In genomic region chr1:112387807-112388206, GRCh38 we compare ENCODE assay signal across 16 cellular contexts. TPM values are rescaled to one million over a fixed set of nuclear protein-coding genes. Genes with fewer than 3 reads are reported as not detected.
A peak's percentile ranks its signal among the peaks of the same experiment; 100 is the strongest.
DNase-seq lines count a peak whose midpoint lies in the region; ATAC-seq, FAIRE-seq and TF ChIP-seq lines count a peak whose summit lies in the region.
"Had no signal": no experiment of that assay in that cellular context is flagged by ENCODE, and none has a peak within 500 bp of the region (broad histone marks: within the 10 kb centered on the region; RNA-seq: fewer than 3 reads in every experiment).

No MANE protein-coding gene starts in this region.

- TF ChIP-seq CTCF in A673 (conservative IDR thresholded peaks at IDR 0.05; ENCODE audit: low read depth, low read length) (no peak), WTC11 (IDR thresholded peaks at IDR 0.05) (no peak), endothelial cell of umbilical vein (IDR thresholded peaks at IDR 0.05; ENCODE audit: extremely low read depth in 1 of 2, insufficient read depth in 1 of 2, low read depth in 1 of 2, low read length in 2 of 2) (no peak)

- H4K20me1 ChIP-seq in endothelial cell of umbilical vein (replicated peaks; ENCODE audit: control insufficient read depth, extremely low read depth, insufficient read depth, low read length), result no peaks in the 10 kb centered on the region

- CTCF ChIA-PET in A673 (lab: Charles Lee) (no interaction called here), WTC11 (lab: Charles Lee) (interaction anchor here (6.2 kb wide), 1 partner anchor 77 kb away, joined by 80 read pairs; no protein-coding TSS in a partner anchor), endothelial cell of umbilical vein (lab: Charles Lee) (interaction anchor here (1.4 kb wide), 1 partner anchor 18 kb away, joined by 3 read pairs; no protein-coding TSS in a partner anchor)

- no peak for TF ChIP-seq POLR2A in endothelial cell of umbilical vein (IDR thresholded peaks at IDR 0.05; ENCODE audit: low read depth, low read length)

- H3K4me3 Mint-ChIP-seq in WTC11, result no peak overlapping the region
- H3K4me3 Mint-ChIP-seq: CD4-positive, CD25-positive, alpha-beta regulatory T cell; CD8-positive, alpha-beta memory T cell had no signal

- POLR2A ChIA-PET in A673 (lab: Charles Lee; ENCODE audit: low non-redundant PET) (interaction anchor here (0.6 kb wide), 1 partner anchor 322 kb away, joined by 4 read pairs; no protein-coding TSS in a partner anchor), WTC11 (lab: Charles Lee) (no interaction called here), endothelial cell of umbilical vein (lab: Charles Lee) (no interaction called here)

- intact Hi-C loops in A673 (cut with micrococcal nuclease; ENCODE audit: unreplicated experiment), result no loop called here
- intact Hi-C loops in endothelial cell of umbilical vein (cut with micrococcal nuclease), result loop anchor here (1.0 to 2.0 kb wide), 4 partner anchors 19 to 481 kb away; no protein-coding TSS in a partner anchor

- FAIRE-seq in endothelial cell of umbilical vein (lab: Jason Lieb, UNC), result peak; percentile 33
- FAIRE-seq: GM12878 had no signal

- no peak overlapping the region for H3K27ac Mint-ChIP-seq in WTC11
- H3K27ac Mint-ChIP-seq: CD4-positive, CD25-positive, alpha-beta regulatory T cell; CD8-positive, alpha-beta memory T cell had no signal

- DNase-seq in A673 (ENCODE audit: low spot score) (peak; percentile 43), WTC11 (ENCODE audit: low spot score) (no peak), endothelial cell of umbilical vein (ENCODE audit: low read depth, low spot score) (no peak), HUDEP-2 (lab: John Stamatoyannopoulos, UW; ENCODE audit: unreplicated experiment in 76 of 76) (no peak)
- DNase-seq: ACHN; BE2C; CD4-positive, CD25-positive, alpha-beta regulatory T cell; CD8-positive, alpha-beta memory T cell; COR-L47; DMS 273 treated with DMSO at 0.1 percent for 48 hours; DND-41 had no signal

- peaks cover 21% of the 10 kb centered on the region for H3K4me1 Mint-ChIP-seq in WTC11

- H3K36me3 ChIP-seq in A673 (ENCODE audit: insufficient read depth, low read length, poor library complexity, severe bottlenecking) (no peaks in the 10 kb centered on the region), endothelial cell of umbilical vein (ENCODE audit: control insufficient read depth in 2 of 2, extremely low read depth in 1 of 2, insufficient read depth in 2 of 2, low read length in 2 of 2) (no peaks in the 10 kb centered on the region), skeletal muscle tissue (ENCODE audit: control insufficient read depth in 3 of 3, insufficient read depth in 3 of 3, low read length in 3 of 3) (no peaks in the 10 kb centered on the region)
- H3K36me3 ChIP-seq: BE2C, HAP-1 had no signal

- H3K9me3 Mint-ChIP-seq in WTC11, result no peaks in the 10 kb centered on the region
- H3K9me3 Mint-ChIP-seq: CD8-positive, alpha-beta memory T cell had no signal

- H3K27me3 ChIP-seq in A673 (replicated peaks; ENCODE audit: insufficient read depth, low read depth, low read length, poor library complexity) (no peaks in the 10 kb centered on the region), endothelial cell of umbilical vein (ENCODE audit: control insufficient read depth in 2 of 2, insufficient read depth in 2 of 2, low read length in 2 of 2) (no peaks in the 10 kb centered on the region), skeletal muscle tissue (ENCODE audit: control insufficient read depth in 3 of 3, insufficient read depth in 3 of 3, low read length in 3 of 3) (peaks cover 0 to 7% (median 4%) of the 10 kb centered on the region in 3 donors)
- H3K27me3 ChIP-seq: BE2C had no signal

- H3K27ac ChIP-seq in A673 (ENCODE audit: low read depth, low read length, poor library complexity, severe bottlenecking) (no peak overlapping the region), endothelial cell of umbilical vein (ENCODE audit: insufficient read depth, low read depth, low read length) (peak overlapping the region; percentile 100), skeletal muscle tissue (ENCODE audit: low read depth, low read length) (peak overlapping the region; percentile 52)

- no peaks in the 10 kb centered on the region for H3K9me1 ChIP-seq in endothelial cell of umbilical vein (replicated peaks; ENCODE audit: control insufficient read depth, extremely low read depth, insufficient read depth, low read length)

- peak overlapping the region; percentile 59 for H3K4me2 ChIP-seq in endothelial cell of umbilical vein (ENCODE audit: insufficient read depth, low read length)

- dilution Hi-C loops in endothelial cell of umbilical vein (cut with MboI; ENCODE audit: extremely low pct_ligation_motif_present, low sequenced_read_pairs), result no loop called here

- ATAC-seq in WTC11 (no peak), HG02840 (IDR thresholded peaks at IDR 0.05; ENCODE audit: low FRiP score, unreplicated experiment) (no peak)
- ATAC-seq: GM12878 had no signal

- no TSS peak for BruUV-seq in A673 (replicated peaks; lab: Mats Ljungman, UMichigan)
- no TSS peak for BruUV-seq in endothelial cell of umbilical vein (replicated peaks; lab: Mats Ljungman, UMichigan)

- H3K4me3 ChIP-seq in A673 (ENCODE audit: low read depth, low read length, poor library complexity, severe bottlenecking), result no peak overlapping the region
- peak overlapping the region in 1 of 3 experiments; percentile 1 for H3K4me3 ChIP-seq in endothelial cell of umbilical vein (replicated peaks in 1 of 3; ENCODE audit: insufficient read depth in 1 of 3, low read depth in 1 of 3, low read length in 3 of 3)
- no peak overlapping the region for H3K4me3 ChIP-seq in skeletal muscle tissue (ENCODE audit: low read length in 3 of 3)
- H3K4me3 ChIP-seq: GM12878, GM23248, HAP-1 had no signal

- H3K36me3 Mint-ChIP-seq in WTC11, result no peaks in the 10 kb centered on the region
- H3K36me3 Mint-ChIP-seq: CD4-positive, CD25-positive, alpha-beta regulatory T cell; CD8-positive, alpha-beta memory T cell had no signal

- H3K9me3 ChIP-seq in A673 (ENCODE audit: low read depth, low read length, poor library complexity, severe bottlenecking) (no peaks in the 10 kb centered on the region), endothelial cell of umbilical vein (replicated peaks; ENCODE audit: control insufficient read depth, insufficient read depth, low read length) (no peaks in the 10 kb centered on the region), skeletal muscle tissue (ENCODE audit: control insufficient read depth in 3 of 3, low read length in 3 of 3) (no peaks in the 10 kb centered on the region)
- H3K9me3 ChIP-seq: BE2C, HAP-1 had no signal

- peak overlapping the region; percentile 80 for H3K9ac ChIP-seq in endothelial cell of umbilical vein (replicated peaks; ENCODE audit: extremely low read depth, insufficient read depth, low read length)
- no peak overlapping the region for H3K9ac ChIP-seq in skeletal muscle tissue (ENCODE audit: low read depth in 1 of 3, low read length in 3 of 3)
- H3K9ac ChIP-seq: GM23248 had no signal

- H3K27me3 Mint-ChIP-seq in WTC11 (ENCODE audit: low read depth), result no peaks in the 10 kb centered on the region

- H3K79me2 ChIP-seq in endothelial cell of umbilical vein (ENCODE audit: control insufficient read depth, insufficient read depth, low read length), result peaks cover 17% of the 10 kb centered on the region

- peaks cover 6% of the 10 kb centered on the region for H3K4me1 ChIP-seq in A673 (ENCODE audit: insufficient read depth, low read length, poor library complexity, severe bottlenecking)
- peaks cover 48% of the 10 kb centered on the region for H3K4me1 ChIP-seq in endothelial cell of umbilical vein (ENCODE audit: control insufficient read depth, extremely low read depth, insufficient read depth, low read length)
- peaks cover 0 to 3% (median 3%) of the 10 kb centered on the region in 3 donors for H3K4me1 ChIP-seq in skeletal muscle tissue (ENCODE audit: control insufficient read depth in 3 of 3, insufficient read depth in 3 of 3, low read length in 3 of 3)
- H3K4me1 ChIP-seq: BE2C had no signal

- H2AFZ ChIP-seq in endothelial cell of umbilical vein (ENCODE audit: low read depth, low read length), result no peak overlapping the region

TF ChIP-seq in endothelial cell of umbilical vein, 7 proteins besides CTCF, POLR2A, EP300 and RAD21:
- TF ChIP-seq MYC (IDR thresholded peaks at IDR 0.05; ENCODE audit: low read depth, low read length) (no peak), MAX (IDR thresholded peaks at IDR 0.05; ENCODE audit: insufficient read depth, insufficient read length) (no peak), FOS (IDR thresholded peaks at IDR 0.05; ENCODE audit: borderline replicate concordance, insufficient read depth, low read length) (no peak), POLR2AphosphoS5 (IDR thresholded peaks at IDR 0.05; ENCODE audit: insufficient read depth, low read depth, low read length) (no peak), JUN (IDR thresholded peaks at IDR 0.05; ENCODE audit: borderline replicate concordance, insufficient read depth, insufficient read length, low read depth) (no peak), GATA2 (IDR thresholded peaks at IDR 0.05; ENCODE audit: insufficient read depth, insufficient read length, low read depth, low read length) (no peak), EZH2 (IDR thresholded peaks at IDR 0.05; ENCODE audit: borderline replicate concordance, low read depth, low read length, severe bottlenecking) (no peak)

RNA-seq across cellular contexts. Expression of gene CTTNBP2NL, which starts 8.2 kb away (rescaled TPM):
- total RNA-seq in A673 (2021) (28.1 and 32.7 TPM in 2 replicates), WTC11 (2021) (28.5 to 32.8 TPM (median 32.0 TPM) in 3 replicates), endothelial cell of umbilical vein (94.4 and 96.4 TPM in 2 replicates), skeletal muscle tissue (8.4 TPM)
- polyA plus RNA-seq in endothelial cell of umbilical vein, result 20.4 and 21.5 TPM in 2 replicates
- 15.9 and 18.5 TPM in 2 replicates for polyA plus RNA-seq in endothelial cell of umbilical vein (2011; cell fraction: cytosol; rRNA removed)
- polyA plus RNA-seq in endothelial cell of umbilical vein (2011; cell fraction: nucleus; rRNA removed), result 34.4 and 39.8 TPM in 2 replicates
- polyA plus RNA-seq in endothelial cell of umbilical vein (2012), result 35.1 and 46.6 TPM in 2 replicates
- 71.0 and 82.9 TPM in 2 replicates for polyA minus RNA-seq in endothelial cell of umbilical vein
- 5.3 TPM for polyA minus RNA-seq in endothelial cell of umbilical vein (2011; cell fraction: cytosol; rRNA and poly(A)+ RNA removed)
- 75.0 and 91.5 TPM in 2 replicates for polyA minus RNA-seq in endothelial cell of umbilical vein (2011; cell fraction: nucleus; rRNA and poly(A)+ RNA removed)
